ENCODE assay signal across 10 cellular contexts in genomic region chr14:105945891-105946290, GRCh38.
A peak's percentile ranks its signal among the peaks of the same experiment; 100 is the strongest.
DNase-seq lines count a peak whose midpoint lies in the region; ATAC-seq and TF ChIP-seq lines count a peak whose summit lies in the region.
"Had no signal": no experiment of that assay in that cellular context is flagged by ENCODE, and none has a peak within 500 bp of the region (broad histone marks: within the 10 kb centered on the region; RNA-seq: fewer than 3 reads in every experiment).

No MANE protein-coding gene starts in this region.

- DNase-seq in CD1c-positive myeloid dendritic cell (ENCODE audit: extremely low spot score) (peak; percentile 45), GM10248 (ENCODE audit: extremely low spot score) (no peak), NCI-H460 (ENCODE audit: extremely low read depth, low read depth) (peak; percentile 8), NCI-H2227 treated with DMSO at 0.1 percent for 48 hours (lab: John Stamatoyannopoulos, UW) (no peak), HuH-7 (ENCODE audit: low spot score) (no peak), endodermal cell (no peak), hippocampal formation (lab: John Stamatoyannopoulos, UW) (no peak)
- DNase-seq in activated T-cell treated with anti-CD3 and anti-CD28 coated beads, Interleukin-2, amount 50 U/mL, for 72 hours, result peak; percentile 30 to 46
- DNase-seq: NCI-H146, small intestine had no signal

- peak; percentile 51 to 52 for ATAC-seq in activated T-cell treated with anti-CD3 and anti-CD28 coated beads, Interleukin-2, amount 50 U/mL, for 72 hours (replicated peaks in 1 of 2)

- H3K9me3 Mint-ChIP-seq in activated T-cell treated with anti-CD3 and anti-CD28 coated beads, Interleukin-2, amount 50 U/mL, for 72 hours, result no peaks in the 10 kb centered on the region
- H3K9me3 Mint-ChIP-seq in endodermal cell, result peaks cover 92% of the 10 kb centered on the region

- no peaks in the 10 kb centered on the region for H3K36me3 Mint-ChIP-seq in activated T-cell treated with anti-CD3 and anti-CD28 coated beads, Interleukin-2, amount 50 U/mL, for 72 hours (ENCODE audit: insufficient read depth in 2 of 2)
- no peaks in the 10 kb centered on the region for H3K36me3 Mint-ChIP-seq in endodermal cell (ENCODE audit: low read depth)

- no peak overlapping the region for H3K27ac Mint-ChIP-seq in activated T-cell treated with anti-CD3 and anti-CD28 coated beads, Interleukin-2, amount 50 U/mL, for 72 hours
- no peak overlapping the region for H3K27ac Mint-ChIP-seq in endodermal cell

- no peaks in the 10 kb centered on the region for H3K36me3 ChIP-seq in endodermal cell (ENCODE audit: control insufficient read depth, insufficient read depth, low read length)

- H3K4me1 Mint-ChIP-seq in activated T-cell treated with anti-CD3 and anti-CD28 coated beads, Interleukin-2, amount 50 U/mL, for 72 hours (ENCODE audit: low read depth), result peaks cover 9% of the 10 kb centered on the region
- no peaks in the 10 kb centered on the region for H3K4me1 Mint-ChIP-seq in endodermal cell

- H3K4me3 ChIP-seq in endodermal cell (ENCODE audit: low read length), result no peak overlapping the region

- H3K9ac ChIP-seq in endodermal cell (ENCODE audit: extremely low read depth, low read length, poor library complexity, severe bottlenecking), result no peak overlapping the region

- no peak overlapping the region for H3K27ac ChIP-seq in endodermal cell (ENCODE audit: low read depth, low read length)

- WGBS in endodermal cell (ENCODE audit: insufficient coverage in 1 of 2, insufficient read length in 1 of 2), 2 experiments, result 71 to 79% methylated on average over 2 to 7 of the region's 7 CpGs

- CTCF ChIA-PET in GM10248 (lab: Yijun Ruan, JAX), result interaction anchor here (0.9 to 1.5 kb wide), 5 partner anchors 12 to 299 kb away, joined by 3 to 4 read pairs (median 3); no protein-coding TSS in a partner anchor

- H3K4me1 ChIP-seq in endodermal cell (ENCODE audit: control insufficient read depth, insufficient read depth, low read length), result no peaks in the 10 kb centered on the region

- H3K27me3 ChIP-seq in endodermal cell (ENCODE audit: control insufficient read depth, insufficient read depth, low read length, poor library complexity, severe bottlenecking), result no peaks in the 10 kb centered on the region

- H3K27me3 Mint-ChIP-seq in activated T-cell treated with anti-CD3 and anti-CD28 coated beads, Interleukin-2, amount 50 U/mL, for 72 hours (ENCODE audit: low read depth), result no peaks in the 10 kb centered on the region
- no peaks in the 10 kb centered on the region for H3K27me3 Mint-ChIP-seq in endodermal cell (ENCODE audit: insufficient read depth)

- POLR2A ChIA-PET in GM10248 (lab: Yijun Ruan, JAX), result no interaction called here

- no peak overlapping the region for H3K4me3 Mint-ChIP-seq in activated T-cell treated with anti-CD3 and anti-CD28 coated beads, Interleukin-2, amount 50 U/mL, for 72 hours
- H3K4me3 Mint-ChIP-seq in endodermal cell, result no peak overlapping the region

- H3K9me3 ChIP-seq in endodermal cell (ENCODE audit: control insufficient read depth, low read length), result peaks cover 24% of the 10 kb centered on the region

- TF ChIP-seq CTCF in GM10248 (IDR thresholded peaks at IDR 0.05; ENCODE audit: control extremely low read depth, extremely low read depth, low read depth, missing control alignments), result peak; percentile 27
- no peak for TF ChIP-seq CTCF in endodermal cell (conservative IDR thresholded peaks at IDR 0.05)

Comparison
In these comparisons a context has a peak if more than half of its experiments do, and no peak if none do; other contexts are left out.
1. DNase-seq: peak in CD1c-positive myeloid dendritic cell (single experiment), NCI-H460 (single experiment) and activated T-cell treated with anti-CD3 and anti-CD28 coated beads, Interleukin-2, amount 50 U/mL, for 72 hours (2 of 2); none in GM10248 (single experiment), NCI-H2227 treated with DMSO at 0.1 percent for 48 hours (single experiment), HuH-7 (single experiment), endodermal cell (single experiment) and hippocampal formation (0 of 2).